In the genomic region with DNA sequence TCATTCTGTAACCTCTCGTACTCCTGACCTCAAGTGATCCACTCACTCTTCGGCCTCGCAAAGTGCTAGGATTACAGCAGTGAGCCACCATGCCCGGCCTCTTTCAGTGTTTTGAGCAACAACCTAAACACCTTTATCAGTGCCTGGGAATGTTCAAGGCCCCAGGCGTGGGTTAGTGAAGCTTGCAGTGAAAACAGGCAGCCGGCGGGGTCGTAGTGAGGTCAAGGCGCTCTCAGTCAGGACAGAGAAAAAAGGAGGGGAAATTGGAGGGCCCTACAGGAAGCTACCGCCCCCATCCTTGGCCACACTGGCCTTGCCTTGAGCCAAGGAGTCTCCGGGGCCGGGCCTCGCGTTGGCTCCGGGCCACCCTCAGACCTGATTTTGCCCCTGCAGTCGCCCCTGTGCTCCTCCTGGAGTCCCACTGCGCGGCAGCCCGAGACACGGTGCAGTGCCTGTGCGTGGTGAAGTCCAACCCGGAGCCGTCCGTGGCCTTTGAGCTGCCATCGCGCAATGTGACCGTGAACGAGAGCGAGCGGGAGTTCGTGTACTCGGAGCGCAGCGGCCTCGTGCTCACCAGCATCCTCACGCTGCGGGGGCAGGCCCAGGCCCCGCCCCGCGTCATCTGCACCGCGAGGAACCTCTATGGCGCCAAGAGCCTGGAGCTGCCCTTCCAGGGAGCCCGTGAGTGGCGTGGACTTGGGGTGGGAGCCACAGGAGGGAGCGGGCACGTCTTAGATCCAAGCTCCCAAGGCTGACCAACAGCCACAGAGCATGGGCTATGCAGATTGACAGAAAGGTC, we compare ENCODE assay signal across 23 cellular contexts. TPM values are rescaled to one million over a fixed set of nuclear protein-coding genes. Genes with fewer than 3 reads are reported as not detected.
DNase-seq lines count a peak whose midpoint lies in the region; ATAC-seq and TF ChIP-seq lines count a peak whose summit lies in the region.
"Had no signal": no experiment of that assay in that cellular context is flagged by ENCODE, and none has a peak within 500 bp of the region (broad histone marks: within the 10 kb centered on the region; RNA-seq: fewer than 3 reads in every experiment).

No MANE protein-coding gene starts in this region.

- H3K27me3 ChIP-seq in upper lobe of right lung: no peaks in the 10 kb centered on the region

- TF ChIP-seq POLR2A in lower leg skin (IDR thresholded peaks at IDR 0.05): no peak

- no peaks in the 10 kb centered on the region for H3K9me3 ChIP-seq in upper lobe of right lung

- H3K27me3 Mint-ChIP-seq in mesothelial cell of epicardium (ENCODE audit: low read depth): no peaks in the 10 kb centered on the region
- H3K27me3 Mint-ChIP-seq: CD4-positive, alpha-beta T cell had no signal

- H3K4me3 ChIP-seq in fibroblast of the aortic adventitia (ENCODE audit: low read depth, low read length): no peak overlapping the region
- no peak overlapping the region for H3K4me3 ChIP-seq in upper lobe of right lung
- H3K4me3 ChIP-seq in lower leg skin (ENCODE audit: low read depth, poor library complexity, severe bottlenecking): no peak overlapping the region

- H3K36me3 Mint-ChIP-seq in mesothelial cell of epicardium: no peaks in the 10 kb centered on the region
- H3K36me3 Mint-ChIP-seq: activated naive CD4-positive, alpha-beta T cell treated with anti-CD3 and anti-CD28 coated beads, Interleukin-2, amount 10 ng/mL, durations not matched to agents 7 days and 5 days had no signal

- ATAC-seq in Right ventricle myocardium inferior: peak; percentile 23
- peak; percentile 59 for ATAC-seq in upper lobe of right lung
- ATAC-seq in HG03108 (IDR thresholded peaks at IDR 0.05; ENCODE audit: unreplicated experiment): no peak

- H3K4me1 ChIP-seq in upper lobe of right lung: no peaks in the 10 kb centered on the region
- H3K4me1 ChIP-seq: parathyroid adenoma had no signal

- DNase-seq in Right ventricle myocardium inferior (ENCODE audit: missing footprints) (no peak), cardiac septum (ENCODE audit: low spot score) (no peak), fibroblast of the aortic adventitia (ENCODE audit: low read depth) (peak; percentile 14), mesothelial cell of epicardium (ENCODE audit: low spot score in 2 of 2, unreplicated experiment in 2 of 2) (peak; percentile 49 to 71), upper lobe of right lung (no peak), HUDEP-2 (lab: John Stamatoyannopoulos, UW; ENCODE audit: unreplicated experiment in 76 of 76) (no peak), lower leg skin (ENCODE audit: low spot score in 2 of 2) (no peak)
- DNase-seq: activated CD4-positive, CD25-positive, alpha-beta regulatory T cell treated with anti-CD3 and anti-CD28 coated beads, Interleukin-2, amount 50 U/mL, for 72 hours; activated CD8-positive, alpha-beta memory T cell treated with anti-CD3 and anti-CD28 coated beads, Interleukin-2, amount 50 U/mL, for 4 hours; CD4-positive, alpha-beta T cell; mesendoderm; MM.1S; NCI-H2081; RPMI8226; stimulated activated CD4-positive, alpha-beta T cell treated with anti-CD3 and anti-CD28 coated beads, Interleukin-15, amount 100 ng/mL, for 24 hours had no signal

- no peak overlapping the region for H3K27ac ChIP-seq in upper lobe of right lung
- H3K27ac ChIP-seq: 22Rv1, parathyroid adenoma had no signal

- peaks cover 69% of the 10 kb centered on the region for H3K4me1 Mint-ChIP-seq in mesothelial cell of epicardium
- H3K4me1 Mint-ChIP-seq: central memory CD8-positive, alpha-beta T cell had no signal

- TF ChIP-seq CTCF in fibroblast of the aortic adventitia (IDR thresholded peaks at IDR 0.05; ENCODE audit: insufficient read depth, low read length) (no peak), mesothelial cell of epicardium (IDR thresholded peaks at IDR 0.05; ENCODE audit: unreplicated experiment) (no peak), upper lobe of right lung (IDR thresholded peaks at IDR 0.05) (no peak), lower leg skin (IDR thresholded peaks at IDR 0.05) (no peak)

- H3K27ac Mint-ChIP-seq in mesothelial cell of epicardium: peak overlapping the region; percentile 98
- H3K27ac Mint-ChIP-seq: CD4-positive, alpha-beta T cell had no signal

- 81 to 90% methylated on average over 40 to 47 of the region's 47 CpGs for WGBS in lower leg skin, 2 donors

- H3K4me3 Mint-ChIP-seq in mesothelial cell of epicardium: peak overlapping the region; percentile 63
- H3K4me3 Mint-ChIP-seq: activated naive CD4-positive, alpha-beta T cell treated with anti-CD3 and anti-CD28 coated beads, Interleukin-2, amount 10 ng/mL, durations not matched to agents 7 days and 5 days; CD4-positive, alpha-beta T cell; central memory CD8-positive, alpha-beta T cell had no signal

- intact Hi-C loops in Right ventricle myocardium inferior (cut with DNase I) (no loop called here), cardiac septum (cut with DNase I) (no loop called here), upper lobe of right lung (cut with DNase I) (no loop called here), lower leg skin (cut with DNase I; ENCODE audit: low total_unique reads) (no loop called here)

- H3K36me3 ChIP-seq in upper lobe of right lung: no peaks in the 10 kb centered on the region

- H3K9me3 Mint-ChIP-seq in mesothelial cell of epicardium: no peaks in the 10 kb centered on the region
- H3K9me3 Mint-ChIP-seq: activated naive CD4-positive, alpha-beta T cell treated with anti-CD3 and anti-CD28 coated beads, Interleukin-2, amount 10 ng/mL, durations not matched to agents 7 days and 5 days; CD4-positive, alpha-beta T cell; central memory CD8-positive, alpha-beta T cell had no signal

RNA-seq across cellular contexts. Expression of a gene that starts 17.7 kb away (rescaled TPM):
- not detected for total RNA-seq in Right ventricle myocardium inferior
- not detected for total RNA-seq in cardiac septum
- total RNA-seq in fibroblast of the aortic adventitia (ENCODE audit: low replicate concordance): not detected in 2 replicates
- total RNA-seq in mesothelial cell of epicardium: 19.2 to 26.1 TPM (median 22.7 TPM) in 3 replicates
- total RNA-seq in upper lobe of right lung: not detected
- under 1 TPM in 1 of 4 donors, not detected in 3; 0.10 TPM for total RNA-seq in lower leg skin
- total RNA-seq: CD4-positive, alpha-beta T cell; G401; HT-29 had no signal

RNA-seq across cellular contexts. Expression of a gene that starts 19.3 kb away (rescaled TPM):
- 0.19 TPM for total RNA-seq in Right ventricle myocardium inferior
- total RNA-seq in cardiac septum: 0.70 TPM
- not detected in 2 replicates for total RNA-seq in fibroblast of the aortic adventitia (ENCODE audit: low replicate concordance)
- 54.6 to 59.9 TPM (median 56.3 TPM) in 3 replicates for total RNA-seq in mesothelial cell of epicardium
- total RNA-seq in upper lobe of right lung: 15.8 TPM
- 1 to 10 TPM in 1 of 4 donors, under 1 TPM in 1, not detected in 2; 0.91 to 4.2 TPM for total RNA-seq in lower leg skin
- total RNA-seq: G401, temporal lobe had no signal

RNA-seq across cellular contexts. Expression of a gene that starts 27.4 kb away (rescaled TPM):
- total RNA-seq in Right ventricle myocardium inferior (not detected), cardiac septum (not detected), fibroblast of the aortic adventitia (ENCODE audit: low replicate concordance) (not detected in 2 replicates), mesothelial cell of epicardium (1.2 to 1.6 TPM (median 1.4 TPM) in 3 replicates), upper lobe of right lung (1.5 TPM), lower leg skin (not detected)
- total RNA-seq: G401, temporal lobe had no signal

RNA-seq across cellular contexts. Expression of a gene that starts 38.0 kb away (rescaled TPM):
- total RNA-seq in Right ventricle myocardium inferior (not detected), cardiac septum (not detected), fibroblast of the aortic adventitia (ENCODE audit: low replicate concordance) (not detected in 2 replicates), mesothelial cell of epicardium (0.96 to 1.3 TPM (median 1.2 TPM) in 3 replicates), upper lobe of right lung (not detected), lower leg skin (not detected)
- total RNA-seq: CD4-positive, alpha-beta T cell; G401; HT-29; temporal lobe had no signal

RNA-seq across cellular contexts. Expression of a gene that starts 40.9 kb away (rescaled TPM):
- total RNA-seq in Right ventricle myocardium inferior (151 TPM), cardiac septum (174 TPM), fibroblast of the aortic adventitia (ENCODE audit: low replicate concordance) (51.6 and 72.9 TPM in 2 replicates), mesothelial cell of epicardium (135 to 154 TPM (median 137 TPM) in 3 replicates), upper lobe of right lung (152 TPM), lower leg skin (100 to 1,000 TPM in 3 of 4 donors, 10 to 100 TPM in 1; 95.9 to 126 (median 120) TPM)

Comparison
In these comparisons a context has a peak if more than half of its experiments do, and no peak if none do; other contexts are left out.
1. DNase-seq: peak in fibroblast of the aortic adventitia (single experiment) and mesothelial cell of epicardium (2 of 2); none in Right ventricle myocardium inferior (single experiment), cardiac septum (single experiment), upper lobe of right lung (single experiment), HUDEP-2 (0 of 76) and lower leg skin (0 of 2).
2. RNA of a gene that starts 17.7 kb away (total RNA-seq): 19.2 to 26.1 TPM in mesothelial cell of epicardium; 0.10 TPM in lower leg skin, not detected in Right ventricle myocardium inferior (single experiment), not detected in cardiac septum (single experiment), not detected in fibroblast of the aortic adventitia and not detected in upper lobe of right lung (single experiment); every median in the first group is over 10 times any median in the second.